Comparison of ENCODE assay signal across 1 cellular context in genomic region chr19:48539503-48540096, GRCh38.
TF ChIP-seq lines count a peak whose summit lies in the region.

No MANE protein-coding gene starts in this region.

TF ChIP-seq in SK-N-SH treated with all-trans-retinoic acid at 6 μM for 48 hours, 23 proteins besides CTCF, POLR2A, EP300 and RAD21 (continued from another document):
- TF ChIP-seq PATZ1 (CRISPR knock-in tag; IDR thresholded peaks at IDR 0.05; ENCODE audit: borderline replicate concordance) (no peak), SNAI2 (CRISPR knock-in tag; IDR thresholded peaks at IDR 0.05) (no peak), RARB (CRISPR knock-in tag; IDR thresholded peaks at IDR 0.05) (no peak), ZNF565 (CRISPR knock-in tag; conservative IDR thresholded peaks at IDR 0.05; ENCODE audit: low read depth) (no peak), ZNF70 (CRISPR knock-in tag; IDR thresholded peaks at IDR 0.05) (no peak), PPARA (CRISPR knock-in tag; IDR thresholded peaks at IDR 0.05; ENCODE audit: borderline replicate concordance) (no peak), ZC3H10 (CRISPR knock-in tag; IDR thresholded peaks at IDR 0.05) (no peak), OSR1 (CRISPR knock-in tag; IDR thresholded peaks at IDR 0.05) (no peak)
